ENCODE assay signal across 23 cellular contexts in genomic region chr13:53073711-53074110, GRCh38. TPM values are rescaled to one million over a fixed set of nuclear protein-coding genes. Genes with fewer than 3 reads are reported as not detected.
"Had no signal": no experiment of that assay in that cellular context is flagged by ENCODE, and none has a peak within 500 bp of the region (broad histone marks: within the 10 kb centered on the region; RNA-seq: fewer than 3 reads in every experiment).

No MANE protein-coding gene starts in this region.

- H3K36me3 ChIP-seq: colonic mucosa, esophagus squamous epithelium, heart right ventricle, right lobe of liver, stomach, upper lobe of right lung had no signal

- H3K4me3 ChIP-seq: colonic mucosa, esophagus squamous epithelium, heart right ventricle, lung, right lobe of liver, skin epidermis, stomach, upper lobe of right lung had no signal

- H3K9me3 ChIP-seq: colonic mucosa, esophagus squamous epithelium, heart right ventricle, right lobe of liver, stomach, upper lobe of right lung had no signal

- H3K27me3 ChIP-seq: colonic mucosa, esophagus squamous epithelium, right lobe of liver, stomach, upper lobe of right lung had no signal

- H3K79me2 ChIP-seq: parathyroid adenoma had no signal

- ATAC-seq: activated naive CD4-positive, alpha-beta T cell treated with anti-CD3 and anti-CD28 coated beads, Interleukin-2, amount 50 U/mL, for 72 hours; activated T-helper 17 cell treated with anti-CD3 and anti-CD28 coated beads, Interleukin-2, amount 50 U/mL, for 72 hours; heart right ventricle; left lobe of liver; natural killer cell; right lobe of liver; stimulated activated memory B cell treated with anti-CD40 and anti-IgM and Interleukin-4, amounts not matched to agents 10 μg/mL and 1 μg/mL and 100 μg/mL, for 72 hours; upper lobe of right lung had no signal

- DNase-seq: activated CD4-positive, alpha-beta T cell treated with anti-CD3 and anti-CD28 coated beads, Interleukin-2, amount 50 U/mL, for 4 hours; activated CD8-positive, alpha-beta memory T cell treated with anti-CD3 and anti-CD28 coated beads for 24 hours; activated CD8-positive, alpha-beta memory T cell treated with anti-CD3 and anti-CD28 coated beads, Interleukin-2, amount 50 U/mL, for 4 hours; activated T-cell treated with anti-CD3 and anti-CD28 coated beads, Interleukin-2, amount 50 U/mL, for 24 hours; colonic mucosa; esophagus squamous epithelium; heart right ventricle; natural killer cell; right lobe of liver; stimulated activated CD4-positive, alpha-beta T cell treated with anti-CD3 and anti-CD28 coated beads, Interleukin-2, amount 100 ng/mL, for 24 hours; stomach; T1000; upper lobe of right lung had no signal

- H2AFZ ChIP-seq: parathyroid adenoma had no signal

- H3K4me1 ChIP-seq: colonic mucosa, esophagus squamous epithelium, heart right ventricle, parathyroid adenoma, right lobe of liver, upper lobe of right lung had no signal

- H3K27ac ChIP-seq: colonic mucosa, esophagus squamous epithelium, heart right ventricle, parathyroid adenoma, right lobe of liver, skin epidermis, stomach, upper lobe of right lung had no signal

- H3K9ac ChIP-seq: parathyroid adenoma had no signal

RNA-seq across cellular contexts. Expression of gene OLFM4, which starts 45.1 kb away (rescaled TPM):
- total RNA-seq: activated naive CD4-positive, alpha-beta T cell treated with anti-CD3 and anti-CD28 coated beads, Interleukin-2, amount 50 U/mL, for 72 hours; activated T-helper 17 cell treated with anti-CD3 and anti-CD28 coated beads, Interleukin-2, amount 50 U/mL, for 72 hours; astrocyte; mesothelial cell of epicardium; natural killer cell; upper lobe of right lung had no signal
- polyA plus RNA-seq: keratinocyte had no signal
